In the genomic region with DNA sequence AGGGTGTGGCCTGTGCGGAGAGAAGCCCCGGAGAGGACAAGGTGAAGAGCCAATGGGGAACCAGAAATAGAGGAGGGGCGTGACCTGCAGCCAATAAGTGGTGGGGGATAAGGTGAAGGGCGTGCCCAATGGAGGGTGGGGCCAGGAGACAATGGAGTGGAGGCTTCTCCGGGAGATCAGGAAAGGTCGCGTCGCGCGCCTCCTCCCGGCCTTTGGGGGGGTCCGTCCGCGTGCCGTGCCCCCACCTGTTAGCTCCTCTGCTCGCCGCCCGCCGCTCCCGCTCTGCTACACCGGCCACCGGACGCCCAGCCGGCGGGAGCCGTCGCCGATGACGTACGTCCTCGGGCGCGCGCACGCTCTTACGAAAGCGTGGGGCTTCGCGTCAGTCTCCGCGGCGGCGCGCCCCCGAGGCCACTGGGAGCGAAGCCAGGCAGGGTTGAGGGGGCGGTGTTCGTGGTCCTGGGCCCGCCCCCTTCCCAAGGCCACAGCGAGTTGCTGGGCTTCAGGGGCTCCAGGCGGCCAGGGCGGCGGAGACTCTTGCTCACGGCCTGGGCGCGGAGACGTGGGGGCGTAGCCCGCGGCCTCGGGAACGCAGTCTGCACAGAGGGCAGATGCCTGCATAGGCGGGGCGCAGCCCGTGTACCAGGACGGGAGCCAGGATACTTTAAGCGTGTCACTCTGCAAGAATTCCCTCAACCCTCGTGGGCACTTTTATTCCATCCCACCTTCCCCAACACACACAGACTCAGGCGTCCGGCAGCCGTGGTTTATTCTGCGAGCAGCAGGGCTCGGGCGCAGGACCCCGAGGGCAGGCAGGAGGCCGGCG, we compare ENCODE assay signal across 8 cellular contexts. TPM values are rescaled to one million over a fixed set of nuclear protein-coding genes. Genes with fewer than 3 reads are reported as not detected.
DNase-seq lines count a peak whose midpoint lies in the region; ATAC-seq and TF ChIP-seq lines count a peak whose summit lies in the region.

A gene (minus strand): TSS at position 337 of the 826 bp plus-strand sequence. CDS start 3,353 bp downstream, outside the sequence.

- H2AK5ac ChIP-seq in trophoblast cell (ENCODE audit: low read length), result no peak within 1 kb of the TSS

- peak within 1 kb of the TSS; percentile 86 for H3K4me3 ChIP-seq in adipocyte (ENCODE audit: low read length)
- H3K4me3 ChIP-seq in trophoblast cell (ENCODE audit: low read depth, low read length), result peak within 1 kb of the TSS; percentile 95
- peak within 1 kb of the TSS; percentile 49 to 76 (median 68) for H3K4me3 ChIP-seq in tibial nerve

- peak within 1 kb of the TSS; percentile 85 for H3K4me2 ChIP-seq in trophoblast cell (ENCODE audit: low read length)

- H3K9ac ChIP-seq in adipocyte (ENCODE audit: low read length), result peak within 1 kb of the TSS; percentile 86
- H3K9ac ChIP-seq in trophoblast cell (ENCODE audit: low read length), result peak within 1 kb of the TSS; percentile 81

- intact Hi-C loops in cardiac septum (cut with DNase I), result loop anchor here (2.0 kb wide), 1 partner anchor 23 kb away; no protein-coding TSS in a partner anchor

- peak within 1 kb of the TSS; percentile 97 for H2BK5ac ChIP-seq in trophoblast cell (ENCODE audit: low read depth, low read length, poor library complexity)

- peak within 1 kb of the TSS; percentile 93 for H4K12ac ChIP-seq in trophoblast cell (ENCODE audit: low read depth, low read length)

- peak within 1 kb of the TSS; percentile 93 for H3K14ac ChIP-seq in trophoblast cell (ENCODE audit: low read length)

- in situ Hi-C loops in GM13976 (cut with MboI; ENCODE audit: low sequenced_read_pairs, unreplicated experiment), result no loop called here

- H2BK12ac ChIP-seq in trophoblast cell (ENCODE audit: low read length), result no peak within 1 kb of the TSS

- ATAC-seq in HG02852 (IDR thresholded peaks at IDR 0.05; ENCODE audit: unreplicated experiment), result peak; percentile 95

- peaks cover 37% of the 10 kb centered on the region for H3K4me1 ChIP-seq in adipocyte (ENCODE audit: control insufficient read depth, insufficient read depth, low read length)
- peaks cover 26 to 38% of the 10 kb centered on the region in 2 experiments for H3K4me1 ChIP-seq in trophoblast cell (ENCODE audit: control insufficient read depth in 1 of 2, insufficient read depth in 2 of 2, low read length in 2 of 2)
- peaks cover 0 to 43% (median 18%) of the 10 kb centered on the region in 4 donors for H3K4me1 ChIP-seq in tibial nerve

- H3K9me3 ChIP-seq in adipocyte (ENCODE audit: control insufficient read depth, low read length) (no peaks in the 10 kb centered on the region), trophoblast cell (ENCODE audit: insufficient read depth, low read depth, low read length) (peaks cover 9% of the 10 kb centered on the region), tibial nerve (no peaks in the 10 kb centered on the region)

- no CpG with 5 or more reads among the region's 77 CpGs for WGBS in trophoblast cell (ENCODE audit: extremely low coverage, insufficient coverage, insufficient read length)
- WGBS in tibial nerve, 2 donors, result 0% methylated on average over 51 to 74 of the region's 77 CpGs

- H3K18ac ChIP-seq in trophoblast cell (ENCODE audit: low read length), result peak within 1 kb of the TSS; percentile 94

- H3K4ac ChIP-seq in trophoblast cell (ENCODE audit: low read depth, low read length), result peak within 1 kb of the TSS; percentile 53

- peak within 1 kb of the TSS; percentile 94 for H4K8ac ChIP-seq in trophoblast cell (ENCODE audit: low read depth, low read length)

- no peak within 1 kb of the TSS for H3K23ac ChIP-seq in trophoblast cell (ENCODE audit: low read length)

- TF ChIP-seq POLR2A in tibial nerve (IDR thresholded peaks at IDR 0.05), result peak in 1 of 2 donors; percentile 73

- peaks cover 10% of the 10 kb centered on the region for H3K79me1 ChIP-seq in trophoblast cell (ENCODE audit: low read length)

- H3K27ac ChIP-seq in trophoblast cell (ENCODE audit: low read depth, low read length) (peak within 1 kb of the TSS; percentile 78), tibial nerve (peak within 1 kb of the TSS; percentile 92 to 99 (median 94))

- TF ChIP-seq CTCF in GM13976 (IDR thresholded peaks at IDR 0.05; ENCODE audit: borderline replicate concordance, control extremely low read depth, extremely low read depth, insufficient read depth, missing control alignments) (no peak), tibial nerve (IDR thresholded peaks at IDR 0.05) (peak in 1 of 5 experiments; percentile 30)

- TF ChIP-seq EP300 in tibial nerve (IDR thresholded peaks at IDR 0.05), result peak; percentile 47 to 89

- H3K79me2 ChIP-seq in trophoblast cell (ENCODE audit: control insufficient read depth, insufficient read depth, low read length, poor library complexity), result peaks cover 4% of the 10 kb centered on the region

- no peaks in the 10 kb centered on the region for H3K27me3 ChIP-seq in adipocyte (replicated peaks; ENCODE audit: control insufficient read depth, insufficient read depth, low read length)
- peaks cover 3% of the 10 kb centered on the region for H3K27me3 ChIP-seq in trophoblast cell (ENCODE audit: insufficient read depth, low read length)
- H3K27me3 ChIP-seq in tibial nerve, result peaks cover 0 to 3% of the 10 kb centered on the region in 2 donors

- peak within 1 kb of the TSS; percentile 87 for H2BK120ac ChIP-seq in trophoblast cell (ENCODE audit: insufficient read depth, low read length, poor library complexity)

- H3K36me3 ChIP-seq in adipocyte (ENCODE audit: control insufficient read depth, insufficient read depth, low read length, severe bottlenecking) (no peaks in the 10 kb centered on the region), trophoblast cell (ENCODE audit: control insufficient read depth in 1 of 2, insufficient read depth in 2 of 2, low read length in 2 of 2) (no peaks in the 10 kb centered on the region), tibial nerve (no peaks in the 10 kb centered on the region)

- peak within 1 kb of the TSS; percentile 94 for H2AFZ ChIP-seq in trophoblast cell (ENCODE audit: insufficient read depth, low read length, poor library complexity)

- DNase-seq in GM13976 (ENCODE audit: low spot score) (peak; percentile 99), NCI-H1436 treated with DMSO at 0.1 percent for 48 hours (lab: John Stamatoyannopoulos, UW) (peak; percentile 96), T follicular helper cell (ENCODE audit: low read depth) (peak; percentile 91), adipocyte (ENCODE audit: low read depth) (peak; percentile 98), cardiac septum (ENCODE audit: low spot score) (peak; percentile 96), trophoblast cell (peak; percentile 98 to 99), tibial nerve (ENCODE audit: low spot score in 2 of 2) (peak; percentile 86 to 93)

- H4K91ac ChIP-seq in trophoblast cell (ENCODE audit: low read depth, low read length), result peak within 1 kb of the TSS; percentile 97

RNA-seq across cellular contexts. Expression of the gene that starts here (rescaled TPM):
- total RNA-seq in cardiac septum, result 22.2 TPM
- 14.8 and 15.3 TPM in 2 replicates for polyA plus RNA-seq in trophoblast cell (2013)
- 10 to 100 TPM; 13.6 to 42.9 (median 18.9) TPM for total RNA-seq in tibial nerve

Comparison
In these comparisons a context has a peak if more than half of its experiments do, and no peak if none do; other contexts are left out.
1. Peak in every context shown above with its lines: DNase-seq, ATAC-seq, H3K4me3 ChIP-seq and H3K27ac ChIP-seq.